20 cellular contexts compared by ENCODE assay signal in genomic region chr11:126393143-126393542, GRCh38. TPM values are rescaled to one million over a fixed set of nuclear protein-coding genes. Genes with fewer than 3 reads are reported as not detected.
DNase-seq lines count a peak whose midpoint lies in the region; ATAC-seq and TF ChIP-seq lines count a peak whose summit lies in the region.
"Had no signal": no experiment of that assay in that cellular context is flagged by ENCODE, and none has a peak within 500 bp of the region (broad histone marks: within the 10 kb centered on the region; RNA-seq: fewer than 3 reads in every experiment).

No MANE protein-coding gene starts in this region.

- no peak overlapping the region for H3K4me3 ChIP-seq in heart right ventricle
- H3K4me3 ChIP-seq in esophagus muscularis mucosa: no peak overlapping the region
- no peak overlapping the region for H3K4me3 ChIP-seq in mucosa of descending colon
- H3K4me3 ChIP-seq: A549 had no signal

- no peaks in the 10 kb centered on the region for H3K27me3 ChIP-seq in heart right ventricle
- no peaks in the 10 kb centered on the region for H3K27me3 ChIP-seq in esophagus muscularis mucosa

- TF ChIP-seq EP300 in esophagus muscularis mucosa (IDR thresholded peaks at IDR 0.05): no peak

- H3K27me3 Mint-ChIP-seq in HFFc6 (ENCODE audit: insufficient read depth): peaks cover 5% of the 10 kb centered on the region; the same call in 1 of the 2 replicates

- H3K27ac ChIP-seq in heart right ventricle: peak overlapping the region; percentile 40 to 87 (median 80)
- peak overlapping the region in 3 of 4 donors; percentile 1 to 30 (median 7) for H3K27ac ChIP-seq in esophagus muscularis mucosa (replicated peaks in 1 of 4)
- H3K27ac ChIP-seq: A549 had no signal

- no peak overlapping the region for H3K27ac Mint-ChIP-seq in HFFc6
- H3K27ac Mint-ChIP-seq: activated naive CD4-positive, alpha-beta T cell treated with anti-CD3 and anti-CD28 coated beads, Interleukin-2, amount 50 U/mL, for 72 hours; activated T-helper 2 cell treated with anti-CD3 and anti-CD28 coated beads, Interferon-gamma antibody, Interleukin-2, Interleukin-4, amounts not matched to agents 10 μg/mL and 5 μg/mL and 100 μg/mL, durations not matched to agents 14 hours and 24 hours and 36 hours had no signal

- DNase-seq in heart right ventricle (no peak), Right ventricle myocardium inferior (ENCODE audit: missing footprints) (no peak), esophagus muscularis mucosa (ENCODE audit: extremely low spot score) (no peak), mucosa of descending colon (no peak), HFFc6 (no peak), cortex of kidney (lab: John Stamatoyannopoulos, UW) (no peak)
- DNase-seq: activated CD4-positive, alpha-beta T cell treated with anti-CD3 and anti-CD28 coated beads, Interleukin-2, amount 50 U/mL, for 48 hours; activated CD4-positive, CD25-positive, alpha-beta regulatory T cell; dermis blood vessel endothelial cell; DMS153; NCI-H1105 treated with DMSO at 0.1 percent for 48 hours; NCI-H2029 treated with DMSO at 0.1 percent for 48 hours; NCI-H2227 treated with DMSO at 0.1 percent for 48 hours; NCI-H69; T1000 had no signal

- intact Hi-C loops in heart right ventricle (cut with DNase I) (loop anchor here in 5 of 10 donors (2.0 to 5.0 kb wide), 5 partner anchors 36 to 82 kb away; partner anchors contain the start of gene ST3GAL4 (in 2 of the 5)), Right ventricle myocardium inferior (cut with DNase I) (loop anchor here (5.0 kb wide), 2 partner anchors 36 to 76 kb away; partner anchors contain the start of gene ST3GAL4), esophagus muscularis mucosa (cut with DNase I) (no loop called here), mucosa of descending colon (cut with DNase I, micrococcal nuclease) (no loop called here)

- H3K36me3 ChIP-seq in heart right ventricle: peaks cover 0 to 2% (median 0%) of the 10 kb centered on the region in 9 donors
- no peaks in the 10 kb centered on the region for H3K36me3 ChIP-seq in esophagus muscularis mucosa
- H3K36me3 ChIP-seq in mucosa of descending colon (ENCODE audit: low read depth): no peaks in the 10 kb centered on the region

- H3K4me1 Mint-ChIP-seq in HFFc6 (ENCODE audit: low read depth): peaks cover 36% of the 10 kb centered on the region

- H3K36me3 Mint-ChIP-seq in HFFc6 (ENCODE audit: low read depth): no peaks in the 10 kb centered on the region
- H3K36me3 Mint-ChIP-seq: activated naive CD4-positive, alpha-beta T cell treated with anti-CD3 and anti-CD28 coated beads, Interleukin-2, amount 50 U/mL, for 72 hours had no signal

- H3K9me3 Mint-ChIP-seq in HFFc6: no peaks in the 10 kb centered on the region
- H3K9me3 Mint-ChIP-seq: activated naive CD4-positive, alpha-beta T cell treated with anti-CD3 and anti-CD28 coated beads, Interleukin-2, amount 50 U/mL, for 72 hours; activated T-helper 2 cell treated with anti-CD3 and anti-CD28 coated beads, Interferon-gamma antibody, Interleukin-2, Interleukin-4, amounts not matched to agents 10 μg/mL and 5 μg/mL and 100 μg/mL, durations not matched to agents 14 hours and 24 hours and 36 hours had no signal

- H3K9me3 ChIP-seq in heart right ventricle (no peaks in the 10 kb centered on the region), esophagus muscularis mucosa (no peaks in the 10 kb centered on the region), mucosa of descending colon (no peaks in the 10 kb centered on the region)
- H3K9me3 ChIP-seq: A549 had no signal

- H3K4me1 ChIP-seq in heart right ventricle (peaks cover 16 to 72% (median 48%) of the 10 kb centered on the region in 9 donors), esophagus muscularis mucosa (peaks cover 32 to 52% (median 45%) of the 10 kb centered on the region in 4 donors), mucosa of descending colon (ENCODE audit: low read depth) (no peaks in the 10 kb centered on the region)
- H3K4me1 ChIP-seq: A549 had no signal

- TF ChIP-seq CTCF in heart right ventricle (IDR thresholded peaks at IDR 0.05) (no peak), esophagus muscularis mucosa (IDR thresholded peaks at IDR 0.05) (no peak), mucosa of descending colon (IDR thresholded peaks at IDR 0.05) (no peak), HFFc6 (IDR thresholded peaks at IDR 0.05) (no peak)

- TF ChIP-seq POLR2A in esophagus muscularis mucosa (IDR thresholded peaks at IDR 0.05; ENCODE audit: low read depth): no peak

- H3K4me3 Mint-ChIP-seq in HFFc6: no peak overlapping the region

- 73% methylated on average over 5 of the region's 5 CpGs for WGBS in heart right ventricle, 2 donors
- 88% methylated on average over 5 of the region's 5 CpGs for WGBS in esophagus muscularis mucosa

- ATAC-seq in heart right ventricle (no peak), Right ventricle myocardium inferior (no peak), mucosa of descending colon (peak; percentile 12), HG02981 (IDR thresholded peaks at IDR 0.05; ENCODE audit: unreplicated experiment) (no peak), GM18498 (IDR thresholded peaks at IDR 0.05; ENCODE audit: unreplicated experiment) (no peak)
- ATAC-seq: A549; activated naive CD4-positive, alpha-beta T cell treated with anti-CD3 and anti-CD28 coated beads, Interleukin-2, amount 50 U/mL, for 72 hours had no signal

RNA-seq across cellular contexts. Expression of gene ST3GAL4, which starts 37.7 kb away (rescaled TPM):
- total RNA-seq in heart right ventricle: 10 to 100 TPM; 24.8 to 51.0 (median 43.4) TPM
- 10 to 100 TPM; 96.2 to 98.2 TPM for polyA plus RNA-seq in heart right ventricle
- 45.1 TPM for total RNA-seq in Right ventricle myocardium inferior
- 10 to 100 TPM; 40.0 to 52.4 (median 40.5) TPM for total RNA-seq in esophagus muscularis mucosa
- 100 to 1,000 TPM in 2 of 3 donors, 10 to 100 TPM in 1; 94.7 to 460 (median 217) TPM for total RNA-seq in mucosa of descending colon
- 10 to 100 TPM; 25.9 to 34.6 (median 30.0) TPM for total RNA-seq in HFFc6 (2021; fragmentation: NEBNext Ultra II Directional; extraction: Animal tissue kit (Norgen Biotek cat#: 25700))
